ENCODE assay signal across 14 cellular contexts in genomic region chr12:76277480-76277879, GRCh38.
DNase-seq lines count a peak whose midpoint lies in the region; ATAC-seq, FAIRE-seq and TF ChIP-seq lines count a peak whose summit lies in the region.
"Had no signal": no experiment of that assay in that cellular context is flagged by ENCODE, and none has a peak within 500 bp of the region (broad histone marks: within the 10 kb centered on the region; RNA-seq: fewer than 3 reads in every experiment).

No MANE protein-coding gene starts in this region.

- intact Hi-C loops in esophagus squamous epithelium (cut with DNase I): no loop called here

- H3K36me3 ChIP-seq in esophagus squamous epithelium: no peaks in the 10 kb centered on the region

- H3K14ac ChIP-seq in H9 (ENCODE audit: insufficient read depth, low read length): no peak overlapping the region

- H2BK20ac ChIP-seq in H9 (ENCODE audit: low read depth, low read length, poor library complexity, severe bottlenecking): no peak overlapping the region

- no peaks in the 10 kb centered on the region for H3K36me3 Mint-ChIP-seq in H9 (ENCODE audit: insufficient read depth in 1 of 3, low read depth in 3 of 3)

- no peak overlapping the region for H3K4me3 Mint-ChIP-seq in H9

- H3K23ac ChIP-seq in H9 (ENCODE audit: insufficient read length, low read depth, low read length): no peak overlapping the region

- H3K27me3 ChIP-seq in foreskin keratinocyte: no peaks in the 10 kb centered on the region
- H3K27me3 ChIP-seq in H9 (ENCODE audit: insufficient read depth, low read length): no peaks in the 10 kb centered on the region
- H3K27me3 ChIP-seq in esophagus squamous epithelium: no peaks in the 10 kb centered on the region

- no peak overlapping the region for H4K5ac ChIP-seq in H9 (ENCODE audit: insufficient read length, low read depth, low read length)

- no peak overlapping the region for H2AFZ ChIP-seq in H9 (ENCODE audit: low read length)

- H3K4ac ChIP-seq in H9 (ENCODE audit: low read depth, low read length): no peak overlapping the region

- H3K27me3 Mint-ChIP-seq in H9 (ENCODE audit: low read depth): no peaks in the 10 kb centered on the region

- no peak overlapping the region for H2BK12ac ChIP-seq in H9 (ENCODE audit: insufficient read length, low read depth, low read length)

- H3K4me1 Mint-ChIP-seq in H9: peaks cover 14 to 18% of the 10 kb centered on the region in 2 experiments

- DNase-seq in HFF-Myc (ENCODE audit: extremely low read depth, low read depth): peak; percentile 66
- DNase-seq in amniotic epithelial cell (ENCODE audit: low read depth): peak; percentile 76
- DNase-seq in foreskin keratinocyte: peak; percentile 67 to 86
- DNase-seq in urothelium cell line (ENCODE audit: low spot score): peak; percentile 61
- DNase-seq in H9: no peak
- no peak for DNase-seq in esophagus squamous epithelium (lab: John Stamatoyannopoulos, UW)
- DNase-seq in erythroblast (lab: John Stamatoyannopoulos, UW): no peak
- DNase-seq: activated CD4-positive, CD25-positive, alpha-beta regulatory T cell treated with anti-CD3 and anti-CD28 coated beads, Interleukin-2, amount 50 U/mL, for 72 hours; left cardiac atrium; NCI-H1105 treated with DMSO at 0.1 percent for 48 hours; NCI-H446 treated with DMSO at 0.1 percent for 48 hours; T-helper 1 cell had no signal

- H3K9me3 Mint-ChIP-seq in H9: no peaks in the 10 kb centered on the region

- WGBS in H9 (ENCODE audit: extremely low coverage, insufficient read length, low lambda C conversion rate): no CpG with 5 or more reads among the region's 4 CpGs
- WGBS in esophagus squamous epithelium, 2 donors: 77 to 79% methylated on average over 4 of the region's 4 CpGs

- H3K9ac ChIP-seq in H9 (ENCODE audit: extremely low read depth, insufficient read length, low read length): no peak overlapping the region

- H3K9me3 ChIP-seq in H9 (ENCODE audit: control insufficient read depth, low read depth, low read length) (no peaks in the 10 kb centered on the region), esophagus squamous epithelium (no peaks in the 10 kb centered on the region)

- H3K27ac ChIP-seq in foreskin keratinocyte (no peak overlapping the region), H9 (ENCODE audit: insufficient read length, low read depth, low read length) (no peak overlapping the region), esophagus squamous epithelium (no peak overlapping the region)
- H3K27ac ChIP-seq: skin epidermis had no signal

- no peak overlapping the region for H2BK5ac ChIP-seq in H9 (ENCODE audit: insufficient read length, low read length)

- H3K4me1 ChIP-seq in foreskin keratinocyte (peaks cover 12% of the 10 kb centered on the region), H9 (ENCODE audit: insufficient read depth, low read length) (peaks cover 3% of the 10 kb centered on the region; the same call in 1 of the 2 replicates), esophagus squamous epithelium (no peaks in the 10 kb centered on the region)

- no peaks in the 10 kb centered on the region for H3K79me2 ChIP-seq in H9 (ENCODE audit: insufficient read depth, low read length)

- no peak overlapping the region for H3T11ph ChIP-seq in H9 (ENCODE audit: low read length)

- TF ChIP-seq POLR2A in esophagus squamous epithelium (IDR thresholded peaks at IDR 0.05) (no peak), erythroblast (IDR thresholded peaks at IDR 0.05; ENCODE audit: low read length) (no peak)

- H3K4me3 ChIP-seq in HFF-Myc (replicated peaks; ENCODE audit: low read depth, low read length) (no peak overlapping the region), esophagus squamous epithelium (no peak overlapping the region)
- H3K4me3 ChIP-seq: skin epidermis had no signal

- no peak for TF ChIP-seq CTCF in HFF-Myc (IDR thresholded peaks at IDR 0.05; ENCODE audit: low read depth, low read length, missing control alignments)
- no peak for TF ChIP-seq CTCF in foreskin keratinocyte (conservative IDR thresholded peaks at IDR 0.05)
- no peak for TF ChIP-seq CTCF in H9 (conservative IDR thresholded peaks at IDR 0.05)
- no peak for TF ChIP-seq CTCF in esophagus squamous epithelium (IDR thresholded peaks at IDR 0.05)

- FAIRE-seq in urothelium cell line (lab: Jason Lieb, UNC): no peak
- FAIRE-seq: HepG2 had no signal

- peak; percentile 69 for ATAC-seq in foreskin keratinocyte
- ATAC-seq: HepG2 had no signal

- H2BK120ac ChIP-seq in H9 (ENCODE audit: low read depth, low read length, poor library complexity, severe bottlenecking): no peak overlapping the region

- no peak overlapping the region for H2AK5ac ChIP-seq in H9 (ENCODE audit: insufficient read length, low read length)

- no peak overlapping the region for H3K4me2 ChIP-seq in H9 (ENCODE audit: insufficient read depth, insufficient read length, low read length)

- H4K91ac ChIP-seq in H9 (ENCODE audit: insufficient read length, low read depth, low read length): no peak overlapping the region

- no peaks in the 10 kb centered on the region for H4K20me1 ChIP-seq in H9 (ENCODE audit: control insufficient read depth, insufficient read depth, insufficient read length)

- no peak overlapping the region for H3K56ac ChIP-seq in H9 (ENCODE audit: insufficient read length, low read depth, low read length)

- no peak overlapping the region for H3K27ac Mint-ChIP-seq in H9

- no peak overlapping the region for H3K18ac ChIP-seq in H9 (ENCODE audit: insufficient read length, low read depth, low read length)

- no peak overlapping the region for H4K8ac ChIP-seq in H9 (replicated peaks; ENCODE audit: insufficient read length, low read depth, low read length)

- no peak overlapping the region for H2BK15ac ChIP-seq in H9 (ENCODE audit: low read depth, low read length)

- no peaks in the 10 kb centered on the region for H3K23me2 ChIP-seq in H9 (ENCODE audit: insufficient read length, low read depth, low read length, poor library complexity, severe bottlenecking)

- no peaks in the 10 kb centered on the region for H3K79me1 ChIP-seq in H9 (ENCODE audit: insufficient read depth, low read depth, low read length, poor library complexity, severe bottlenecking)

Comparison
In these comparisons a context has a peak if more than half of its experiments do, and no peak if none do; other contexts are left out.
1. DNase-seq: peak in HFF-Myc (single experiment), amniotic epithelial cell (single experiment), foreskin keratinocyte (2 of 2) and urothelium cell line (single experiment); none in H9 (single experiment), esophagus squamous epithelium (single experiment) and erythroblast (0 of 2).